18 cellular contexts compared by ENCODE assay signal in genomic region chr9:17216011-17216410, GRCh38.
"Had no signal": no experiment of that assay in that cellular context is flagged by ENCODE, and none has a peak within 500 bp of the region (broad histone marks: within the 10 kb centered on the region; RNA-seq: fewer than 3 reads in every experiment).

No MANE protein-coding gene starts in this region.

- H3K36me3 ChIP-seq: right atrium auricular region, upper lobe of left lung had no signal

- H3K4me1 ChIP-seq: right atrium auricular region, upper lobe of left lung had no signal

- ATAC-seq: activated CD4-positive, CD25-positive, alpha-beta regulatory T cell treated with anti-CD3 and anti-CD28 coated beads, Interleukin-2, amount 50 U/mL, for 24 hours; effector memory CD8-positive, alpha-beta T cell; T-cell had no signal

- H3K9me3 Mint-ChIP-seq: stimulated activated naive CD8-positive, alpha-beta T cell treated with anti-CD3 and anti-CD28 coated beads, Interleukin-15, Interleukin-2, amounts not matched to agents 100 ng/mL and 50 ng/mL, for 24 hours had no signal

- DNase-seq: activated naive CD8-positive, alpha-beta T cell treated with anti-CD3 and anti-CD28 coated beads, Interleukin-2, amount 10 ng/mL, durations not matched to agents 7 days and 5 days; effector memory CD8-positive, alpha-beta T cell; erythroblast; foreskin melanocyte; head of caudate nucleus; immature natural killer cell; mesendoderm; nucleus accumbens; T-cell; T-helper 9 cell had no signal

- H3K4me1 Mint-ChIP-seq: activated naive CD8-positive, alpha-beta T cell treated with anti-CD3 and anti-CD28 coated beads, Interleukin-2, amount 10 ng/mL, durations not matched to agents 7 days and 5 days; nephron; T-cell had no signal

- H3K27ac ChIP-seq: right atrium auricular region, upper lobe of left lung had no signal

- H3K9me3 ChIP-seq: upper lobe of left lung had no signal

- H3K4me3 Mint-ChIP-seq: activated naive CD8-positive, alpha-beta T cell treated with anti-CD3 and anti-CD28 coated beads, Interleukin-2, amount 10 ng/mL, durations not matched to agents 7 days and 5 days; activated T-helper 1 cell treated with anti-CD3 and anti-CD28 coated beads, Interleukin-12 subunit alpha, Interleukin-12 subunit beta, Interleukin-2, Interleukin-4 antibody, amounts not matched to agents 30 ng/mL and 10 ng/mL and 1 ng/mL, durations not matched to agents 14 hours and 24 hours and 36 hours; dendritic cell treated with granulocyte-macrophage colony-stimulating factor and Interleukin-4, amounts not matched to agents 40 ng/mL and 50 ng/mL, for 4 days; effector memory CD8-positive, alpha-beta T cell; immature natural killer cell; nephron; stimulated activated naive CD8-positive, alpha-beta T cell treated with anti-CD3 and anti-CD28 coated beads, Interleukin-15, Interleukin-2, amounts not matched to agents 100 ng/mL and 50 ng/mL, for 24 hours; T-cell had no signal

- H3K27ac Mint-ChIP-seq: activated naive CD8-positive, alpha-beta T cell treated with anti-CD3 and anti-CD28 coated beads, Interleukin-2, amount 10 ng/mL, durations not matched to agents 7 days and 5 days; activated T-helper 1 cell treated with anti-CD3 and anti-CD28 coated beads, Interleukin-12 subunit alpha, Interleukin-12 subunit beta, Interleukin-2, Interleukin-4 antibody, amounts not matched to agents 30 ng/mL and 10 ng/mL and 1 ng/mL, durations not matched to agents 14 hours and 24 hours and 36 hours; dendritic cell treated with granulocyte-macrophage colony-stimulating factor and Interleukin-4, amounts not matched to agents 40 ng/mL and 50 ng/mL, for 4 days; effector memory CD8-positive, alpha-beta T cell; immature natural killer cell; nephron; stimulated activated naive CD8-positive, alpha-beta T cell treated with anti-CD3 and anti-CD28 coated beads, Interleukin-15, Interleukin-2, amounts not matched to agents 100 ng/mL and 50 ng/mL, for 24 hours; T-cell had no signal

- H3K36me3 Mint-ChIP-seq: activated naive CD8-positive, alpha-beta T cell treated with anti-CD3 and anti-CD28 coated beads, Interleukin-2, amount 10 ng/mL, durations not matched to agents 7 days and 5 days; T-cell had no signal

- H3K27me3 Mint-ChIP-seq: activated naive CD8-positive, alpha-beta T cell treated with anti-CD3 and anti-CD28 coated beads, Interleukin-2, amount 10 ng/mL, durations not matched to agents 7 days and 5 days; dendritic cell treated with granulocyte-macrophage colony-stimulating factor and Interleukin-4, amounts not matched to agents 40 ng/mL and 50 ng/mL, for 4 days; effector memory CD8-positive, alpha-beta T cell; stimulated activated naive CD8-positive, alpha-beta T cell treated with anti-CD3 and anti-CD28 coated beads, Interleukin-15, Interleukin-2, amounts not matched to agents 100 ng/mL and 50 ng/mL, for 24 hours; T-cell had no signal

- H3K4me3 ChIP-seq: right atrium auricular region, smooth muscle cell, upper lobe of left lung had no signal

- H3K27me3 ChIP-seq: right atrium auricular region, upper lobe of left lung had no signal
